Comparison of ENCODE assay signal across 7 cellular contexts in the genomic region with DNA sequence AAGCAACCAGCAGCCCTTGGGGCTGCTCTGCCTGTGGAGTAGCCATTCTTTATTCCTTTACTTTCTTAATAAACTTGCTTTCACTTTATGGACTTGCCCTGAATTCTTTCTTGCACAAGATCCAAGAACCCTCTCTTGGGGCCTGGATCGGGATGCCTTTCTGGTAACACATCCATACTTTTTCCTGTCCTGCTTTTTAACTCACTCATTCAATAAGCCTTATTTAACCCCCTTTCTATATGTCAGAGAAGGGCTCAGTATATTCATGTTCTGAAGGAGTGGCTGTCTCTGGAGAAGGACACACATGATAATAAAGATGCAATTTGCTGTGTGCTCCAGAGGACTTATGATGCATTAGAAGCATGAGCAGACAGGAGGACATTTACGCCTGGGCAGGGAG.
DNase-seq lines count a peak whose midpoint lies in the region; ATAC-seq and TF ChIP-seq lines count a peak whose summit lies in the region.
"Not testable (repeated sequence)": the region's sequence is repeated elsewhere in the genome, so short reads cannot be mapped to it uniquely, and the experiment has no call there.

No MANE protein-coding gene starts in this region.

- peaks cover 18% of the 10 kb centered on the region for H3K4me1 ChIP-seq in ACC112 (ENCODE audit: control insufficient read depth, insufficient read depth, low read length, unreplicated experiment)
- H3K4me1 ChIP-seq in mesodermal cell (ENCODE audit: control insufficient read depth, insufficient read depth, low read length, poor library complexity, severe bottlenecking): not testable (repeated sequence)
- peaks cover 12 to 15% of the 10 kb centered on the region in 2 donors for H3K4me1 ChIP-seq in thoracic aorta (ENCODE audit: control insufficient read depth in 1 of 2, low read depth in 2 of 2)

- peak overlapping the region; percentile 57; the same call in 1 of the 2 replicates for H3K4me3 ChIP-seq in ACC112 (ENCODE audit: low read depth, low read length)
- not testable (repeated sequence) for H3K4me3 ChIP-seq in cardiac fibroblast (replicated peaks in 1 of 2; ENCODE audit: low read depth in 2 of 2, low read length in 2 of 2); mesodermal cell (ENCODE audit: extremely low read depth, insufficient read depth, low read length, poor library complexity, severe bottlenecking); skeletal muscle cell (ENCODE audit: low read depth, low read length)
- H3K4me3 ChIP-seq in thoracic aorta: peak overlapping the region; percentile 33

- H3K27ac ChIP-seq in ACC112 (ENCODE audit: low read depth, low read length): not testable (repeated sequence)
- H3K27ac ChIP-seq in mesodermal cell (ENCODE audit: low read depth, low read length, severe bottlenecking) (peak overlapping the region; percentile 68), thoracic aorta (peak overlapping the region in 1 of 2 donors; percentile 29)

- H3K27me3 ChIP-seq in ACC112 (ENCODE audit: insufficient read depth, low read length); thoracic aorta (replicated peaks; ENCODE audit: insufficient read depth): not testable (repeated sequence)

- TF ChIP-seq CTCF in cardiac fibroblast (IDR thresholded peaks at IDR 0.05; ENCODE audit: low read depth, low read length); thoracic aorta (IDR thresholded peaks at IDR 0.05): not testable (repeated sequence)

- WGBS in mesodermal cell (ENCODE audit: insufficient coverage in 2 of 2), 2 experiments: 100% methylated on average over 1 to 2 of the region's 2 CpGs

- H3K36me3 ChIP-seq in ACC112 (ENCODE audit: insufficient read depth, low read length); mesodermal cell (ENCODE audit: control insufficient read depth, insufficient read depth, low read length); thoracic aorta: not testable (repeated sequence)

- DNase-seq in GOT3 (lab: John Stamatoyannopoulos, UW) (peak; percentile 37), cardiac fibroblast (ENCODE audit: low read depth in 2 of 2) (peak; percentile 28 to 48), fibroblast of peridontal ligament (ENCODE audit: extremely low read depth) (peak; percentile 70), skeletal muscle cell (ENCODE audit: low read depth) (peak; percentile 46)
- DNase-seq in thoracic aorta (ENCODE audit: low spot score): not testable (repeated sequence)

- not testable (repeated sequence) for H3K9me3 ChIP-seq in mesodermal cell (ENCODE audit: control insufficient read depth, low read length); thoracic aorta

- ATAC-seq in thoracic aorta (ENCODE audit: insufficient number of reproducible peaks, low FRiP score, low read depth): not testable (repeated sequence)

- H3K79me2 ChIP-seq in ACC112 (ENCODE audit: control insufficient read depth, insufficient read depth, low read length, unreplicated experiment): not testable (repeated sequence)

- peak overlapping the region; percentile 46 for H2AFZ ChIP-seq in ACC112 (ENCODE audit: low read length, unreplicated experiment)
